Comparison of ENCODE assay signal across 30 cellular contexts in the genomic region with DNA sequence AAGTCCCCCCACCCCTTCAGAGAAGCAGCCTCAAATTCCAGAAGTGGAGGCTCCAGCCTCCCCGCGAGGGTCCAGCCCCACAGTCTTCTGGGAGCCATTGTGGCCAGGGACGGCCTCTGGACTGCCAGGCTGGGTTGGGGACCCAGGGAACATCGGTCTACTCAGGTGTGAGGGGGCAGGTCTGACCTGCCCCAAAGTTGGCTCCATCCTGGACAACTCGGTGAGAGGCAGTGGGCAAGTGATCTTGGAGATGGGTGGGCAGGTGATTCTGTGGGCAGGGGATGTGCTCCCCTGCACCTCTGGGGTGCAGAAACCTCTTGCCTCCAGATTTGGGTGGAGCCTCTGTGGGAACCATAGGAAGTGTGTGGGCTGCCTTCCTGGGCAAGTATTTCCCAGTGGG. TPM values are rescaled to one million over a fixed set of nuclear protein-coding genes. Genes with fewer than 3 reads are reported as not detected.
"Had no signal": no experiment of that assay in that cellular context is flagged by ENCODE, and none has a peak within 500 bp of the region (broad histone marks: within the 10 kb centered on the region; RNA-seq: fewer than 3 reads in every experiment).

No MANE protein-coding gene starts in this region.

- H2AFZ ChIP-seq: parathyroid adenoma had no signal

- H3K36me3 ChIP-seq: esophagus squamous epithelium, heart right ventricle, uterus, WERI-Rb-1 had no signal

- DNase-seq: activated CD4-positive, alpha-beta memory T cell treated with anti-CD3 and anti-CD28 coated beads for 36 hours; activated CD4-positive, alpha-beta T cell treated with anti-CD3 and anti-CD28 coated beads, Interleukin-2, amount 10 ng/mL, durations not matched to agents 24 days and 14 days; activated CD4-positive, CD25-positive, alpha-beta regulatory T cell treated with anti-CD3 and anti-CD28 coated beads, Interleukin-2, amount 50 U/mL, for 72 hours; activated CD8-positive, alpha-beta memory T cell treated with anti-CD3 and anti-CD28 coated beads, Interleukin-2, amount 50 U/mL, for 4 hours; activated gamma-delta T cell treated with Interleukin-2 at 50 U/mL for 16 hours; activated naive CD8-positive, alpha-beta T cell treated with anti-CD3 and anti-CD28 coated beads, Interleukin-2, amount 50 U/mL, for 24 hours; activated T-cell treated with anti-CD3 and anti-CD28 coated beads, Interleukin-2, amount 50 U/mL, for 4 hours; amygdala; caudate nucleus; esophagus squamous epithelium; foreskin melanocyte; heart right ventricle; kidney glomerular epithelial cell; nephron progenitor cell; stimulated activated CD4-positive, alpha-beta T cell treated with anti-CD3 and anti-CD28 coated beads, Interleukin-12 subunit alpha, Interleukin-12 subunit beta, amount 100 ng/mL, for 4 hours; stimulated activated CD4-positive, alpha-beta T cell treated with anti-CD3 and anti-CD28 coated beads, Interleukin-4, amount 100 ng/mL, for 1 hour; T-helper 17 cell; T1000; uterus; WERI-Rb-1 had no signal

- H3K4me1 ChIP-seq: heart right ventricle, parathyroid adenoma, uterus had no signal

- H3K9me3 ChIP-seq: esophagus squamous epithelium, heart right ventricle, uterus had no signal

- H3K79me2 ChIP-seq: parathyroid adenoma had no signal

- H3K27ac ChIP-seq: esophagus squamous epithelium, parathyroid adenoma, uterus, WERI-Rb-1 had no signal

- H3K27me3 ChIP-seq: uterus had no signal

- ATAC-seq: activated naive CD8-positive, alpha-beta T cell treated with anti-CD3 and anti-CD28 coated beads, Interleukin-2, amount 50 U/mL, for 24 hours; activated T-helper 17 cell treated with anti-CD3 and anti-CD28 coated beads, Interleukin-2, amount 50 U/mL, for 72 hours; left lobe of liver; T-helper 17 cell had no signal

- H3K4me3 ChIP-seq: lung, uterus had no signal

- H3K9ac ChIP-seq: parathyroid adenoma had no signal

RNA-seq across cellular contexts. Expression of a gene that starts 12.2 kb away (rescaled TPM):
- total RNA-seq: activated CD4-positive, alpha-beta memory T cell treated with anti-CD3 and anti-CD28 coated beads for 36 hours; activated CD4-positive, alpha-beta T cell treated with anti-CD3 and anti-CD28 coated beads, Interleukin-2, amount 10 ng/mL, durations not matched to agents 24 days and 14 days; activated CD8-positive, alpha-beta memory T cell treated with anti-CD3 and anti-CD28 coated beads for 36 hours; activated T-cell treated with anti-CD3 and anti-CD28 coated beads, Interleukin-2, amount 50 U/mL, for 4 hours; activated T-helper 17 cell treated with anti-CD3 and anti-CD28 coated beads, Interleukin-2, amount 50 U/mL, for 72 hours; esophagus squamous epithelium; glomerular endothelial cell; lung; mesenteric fat pad; right cardiac atrium; skeletal muscle tissue; subcutaneous adipose tissue; T-helper 17 cell; uterus had no signal
- polyA plus RNA-seq: lung, right cardiac atrium had no signal

RNA-seq across cellular contexts. Expression of a gene that starts 22.8 kb away (rescaled TPM):
- total RNA-seq: glomerular endothelial cell had no signal

RNA-seq across cellular contexts. Expression of a gene that starts 42.6 kb away (rescaled TPM):
- total RNA-seq: skeletal muscle tissue, subcutaneous adipose tissue had no signal
